In genomic region chr6:152824666-152825065, GRCh38 we compare ENCODE assay signal across 24 cellular contexts.
"Had no signal": no experiment of that assay in that cellular context is flagged by ENCODE, and none has a peak within 500 bp of the region (broad histone marks: within the 10 kb centered on the region; RNA-seq: fewer than 3 reads in every experiment).

No MANE protein-coding gene starts in this region.

- H3K27me3 Mint-ChIP-seq: naive B cell had no signal

- H3K36me3 Mint-ChIP-seq: immature natural killer cell; mesothelial cell of epicardium; naive B cell; naive thymus-derived CD8-positive, alpha-beta T cell had no signal

- H3K4me3 ChIP-seq: coronary artery, dorsolateral prefrontal cortex, esophagus muscularis mucosa, gastroesophageal sphincter, heart left ventricle, hepatocyte, left lung, lower lobe of right lung, mucosa of descending colon had no signal

- H3K9me3 Mint-ChIP-seq: immature natural killer cell; mesothelial cell of epicardium; naive B cell; naive thymus-derived CD8-positive, alpha-beta T cell had no signal

- H3K27ac Mint-ChIP-seq: immature natural killer cell; mesothelial cell of epicardium; naive B cell; naive thymus-derived CD8-positive, alpha-beta T cell had no signal

- H3K27ac ChIP-seq: coronary artery, dorsolateral prefrontal cortex, esophagus muscularis mucosa, foreskin keratinocyte, gastroesophageal sphincter, heart left ventricle, hepatocyte, left lung, lower lobe of right lung had no signal

- H3K4me3 Mint-ChIP-seq: immature natural killer cell; mesothelial cell of epicardium; naive B cell; naive thymus-derived CD8-positive, alpha-beta T cell had no signal

- H3K4me1 ChIP-seq: esophagus muscularis mucosa, foreskin keratinocyte, gastroesophageal sphincter, heart left ventricle, left lung, lower lobe of right lung had no signal

- DNase-seq: dermis blood vessel endothelial cell; dorsolateral prefrontal cortex; effector CD4-positive, alpha-beta T cell; effector memory CD4-positive, alpha-beta T cell; foreskin keratinocyte; heart left ventricle; hypothalamus; immature natural killer cell; islet precursor cell; left cardiac atrium; left lung; left ventricle myocardium superior; lower lobe of right lung; mesenchymal stem cell; mucosa of descending colon; naive B cell; naive thymus-derived CD8-positive, alpha-beta T cell had no signal

- H3K36me3 ChIP-seq: esophagus muscularis mucosa, gastroesophageal sphincter, heart left ventricle, left lung, lower lobe of right lung had no signal

- H3K9me3 ChIP-seq: esophagus muscularis mucosa, gastroesophageal sphincter, heart left ventricle, left lung, lower lobe of right lung, mucosa of descending colon had no signal

- ATAC-seq: foreskin keratinocyte; gastroesophageal sphincter; heart left ventricle; left cardiac atrium; left lung; left ventricle myocardium superior; lower lobe of right lung; mucosa of descending colon; naive thymus-derived CD8-positive, alpha-beta T cell had no signal

- FAIRE-seq: endothelial cell of umbilical vein, frontal cortex had no signal

- H3K4me1 Mint-ChIP-seq: immature natural killer cell; mesothelial cell of epicardium; naive B cell; naive thymus-derived CD8-positive, alpha-beta T cell had no signal
